Comparison of ENCODE assay signal across 28 cellular contexts in genomic region chrX:13934731-13935130, GRCh38.
DNase-seq lines count a peak whose midpoint lies in the region; ATAC-seq, FAIRE-seq and TF ChIP-seq lines count a peak whose summit lies in the region.
"Had no signal": no experiment of that assay in that cellular context is flagged by ENCODE, and none has a peak within 500 bp of the region (broad histone marks: within the 10 kb centered on the region; RNA-seq: fewer than 3 reads in every experiment).

No MANE protein-coding gene starts in this region.

- intact Hi-C loops in dorsolateral prefrontal cortex (cut with DNase I) (loop anchor here in 1 of 2 donors (5.0 kb wide), 1 partner anchor 32 kb away; no protein-coding TSS in a partner anchor), kidney (cut with DNase I) (no loop called here), HepG2 (cut with micrococcal nuclease; ENCODE audit: unreplicated experiment) (no loop called here), lower leg skin (cut with DNase I; ENCODE audit: low total_unique reads) (no loop called here)

- CTCF ChIA-PET in HepG2 (lab: Yijun Ruan, JAX; ENCODE audit: low intra/inter-chr PET ratio, low total read pairs) = no interaction called here

- peaks cover 13% of the 10 kb centered on the region for H3K36me3 ChIP-seq in HUES6 (ENCODE audit: control insufficient read depth, insufficient read depth, low read length)
- H3K36me3 ChIP-seq in SJCRH30 = peaks cover 3% of the 10 kb centered on the region
- no peaks in the 10 kb centered on the region for H3K36me3 ChIP-seq in kidney (ENCODE audit: control insufficient read depth in 1 of 2, insufficient read depth in 2 of 2, low read length in 2 of 2)
- H3K36me3 ChIP-seq in HepG2 (replicated peaks in 1 of 2; ENCODE audit: control insufficient read depth in 1 of 2, insufficient read depth in 2 of 2, low read length in 2 of 2) = no peaks in the 10 kb centered on the region

- 0% methylated on average over 2 of the region's 2 CpGs for WGBS in HepG2 (ENCODE audit: low lambda C conversion rate)
- 60 to 67% methylated on average over 2 of the region's 2 CpGs for WGBS in lower leg skin, 2 donors

- no peak overlapping the region for H2AFZ ChIP-seq in HepG2 (ENCODE audit: low read length)

- H3K4me1 ChIP-seq in HUES6 (ENCODE audit: control insufficient read depth, insufficient read depth, low read length) (peaks cover 56% of the 10 kb centered on the region), SJCRH30 (peaks cover 49% of the 10 kb centered on the region), kidney (ENCODE audit: control insufficient read depth in 1 of 2, insufficient read depth in 1 of 2, low read depth in 1 of 2, low read length in 2 of 2) (no peaks in the 10 kb centered on the region), HepG2 (ENCODE audit: insufficient read depth, low read length) (no peaks in the 10 kb centered on the region)

- no peak for TF ChIP-seq EP300 in HepG2 (IDR thresholded peaks at IDR 0.05; ENCODE audit: low read depth in 2 of 2, low read length in 2 of 2)
- no peak for TF ChIP-seq EP300 in HepG2 (CRISPR knock-in tag; IDR thresholded peaks at IDR 0.05; ENCODE audit: borderline replicate concordance)

- H3K9ac ChIP-seq in HUES6 (ENCODE audit: low read length) (no peak overlapping the region), kidney (ENCODE audit: low read length in 2 of 2) (no peak overlapping the region), HepG2 (ENCODE audit: insufficient read depth, low read depth, low read length) (no peak overlapping the region)

- peak; percentile 85 for FAIRE-seq in kidney (lab: Jason Lieb, UNC)
- no peak for FAIRE-seq in HepG2 (lab: Jason Lieb, UNC)
- no peak for FAIRE-seq in GM12892 (lab: Jason Lieb, UNC)
- FAIRE-seq: GM12878, K562 had no signal

- H3K4me3 ChIP-seq in HUES6 (ENCODE audit: low read depth, low read length) (no peak overlapping the region), SJCRH30 (no peak overlapping the region), dorsolateral prefrontal cortex (peak overlapping the region in 23 of 59 donors; percentile 0 to 82 (median 73)), kidney (ENCODE audit: low read length in 2 of 2) (no peak overlapping the region), HepG2 (replicated peaks in 1 of 3; ENCODE audit: insufficient read depth in 1 of 3, low read depth in 2 of 3, low read length in 3 of 3) (no peak overlapping the region), lower leg skin (ENCODE audit: low read depth, poor library complexity, severe bottlenecking) (no peak overlapping the region)
- H3K4me3 ChIP-seq: GM12878, K562 had no signal

- no peaks in the 10 kb centered on the region for H3K79me2 ChIP-seq in HepG2 (ENCODE audit: insufficient read depth, low read length)

- no peak overlapping the region for H3K4me2 ChIP-seq in HepG2 (ENCODE audit: low read depth, low read length)

- ATAC-seq in HepG2 (no peak), HG03521 (IDR thresholded peaks at IDR 0.05; ENCODE audit: unreplicated experiment) (no peak)
- ATAC-seq: GM12878, K562 had no signal

- TF ChIP-seq CTCF in dorsolateral prefrontal cortex (IDR thresholded peaks at IDR 0.05 in 54 of 56, conservative IDR thresholded peaks at IDR 0.05 in 2 of 56; ENCODE audit: low read depth in 1 of 56, partially characterized antibody in 56 of 56) (no peak), kidney (IDR thresholded peaks at IDR 0.05; ENCODE audit: borderline replicate concordance, extremely low read depth, insufficient read depth) (no peak), HepG2 (CRISPR knock-in tag; IDR thresholded peaks at IDR 0.05) (no peak), lower leg skin (IDR thresholded peaks at IDR 0.05) (no peak)

- BruUV-seq in HepG2 (replicated peaks; lab: Mats Ljungman, UMichigan) = no TSS peak

- in situ Hi-C loops in HepG2 (cut with HindIII; ENCODE audit: extremely low pct_ligation_motif_present, low pct_unique_long_range_greater_than_20kb) = no loop called here

- no peak for TF ChIP-seq RAD21 in HepG2 (CRISPR knock-in tag; IDR thresholded peaks at IDR 0.05)

- no peaks in the 10 kb centered on the region for H3K9me3 ChIP-seq in HUES6 (ENCODE audit: control insufficient read depth, insufficient read depth, low read depth, low read length)
- no peaks in the 10 kb centered on the region for H3K9me3 ChIP-seq in SJCRH30 (replicated peaks)
- no peaks in the 10 kb centered on the region for H3K9me3 ChIP-seq in kidney (ENCODE audit: control insufficient read depth in 1 of 2, low read length in 2 of 2)
- H3K9me3 ChIP-seq in HepG2 (ENCODE audit: low read length) = no peaks in the 10 kb centered on the region

- DNase-seq in SJCRH30 = peak in 1 of 2 experiments; percentile 29
- no peak for DNase-seq in dorsolateral prefrontal cortex
- no peak for DNase-seq in kidney
- DNase-seq in HepG2 (ENCODE audit: low spot score) = no peak
- DNase-seq in lower leg skin (ENCODE audit: low spot score in 2 of 2) = no peak
- DNase-seq in GM12892 (ENCODE audit: insufficient read length) = no peak
- DNase-seq: C1 segment of cervical spinal cord; CD4-positive, alpha-beta memory T cell; COR-L47; DMS79; EL; GDM1; H7; HFFc6; Kasumi-1; MV-4-11; NCI-H1105; NCI-H1436 treated with DMSO at 0.1 percent for 48 hours; NCI-H187 treated with DMSO at 0.1 percent for 48 hours; NCI-H2107; NCI-H446 treated with DMSO at 0.1 percent for 48 hours; NCI-H526; Right ventricle myocardium superior; RPMI8226 had no signal

- TF ChIP-seq POLR2A in HepG2 (IDR thresholded peaks at IDR 0.05; ENCODE audit: insufficient read depth in 1 of 2, low read depth in 2 of 2, low read length in 2 of 2) = no peak
- no peak for TF ChIP-seq POLR2A in lower leg skin (IDR thresholded peaks at IDR 0.05)
- TF ChIP-seq POLR2A in GM12892 (IDR thresholded peaks at IDR 0.05; ENCODE audit: low read depth, low read length) = no peak

- H3K27ac ChIP-seq in HUES6 (ENCODE audit: low read depth, low read length) (peak overlapping the region; percentile 55), SJCRH30 (peak overlapping the region; percentile 62), dorsolateral prefrontal cortex (peak overlapping the region in 57 of 59 donors; percentile 26 to 97 (median 94)), kidney (ENCODE audit: low read depth in 2 of 2, low read length in 2 of 2) (no peak overlapping the region), HepG2 (ENCODE audit: extremely low read length, insufficient read depth, low read length) (no peak overlapping the region)

- POLR2A ChIA-PET in HepG2 (lab: Yijun Ruan, JAX) = no interaction called here

- no peaks in the 10 kb centered on the region for H4K20me1 ChIP-seq in HepG2 (ENCODE audit: insufficient read depth, low read length)

- H3K27me3 ChIP-seq in HUES6 (ENCODE audit: control insufficient read depth, insufficient read depth, low read length) = no peaks in the 10 kb centered on the region; the same call in 1 of the 2 replicates
- H3K27me3 ChIP-seq in SJCRH30 = no peaks in the 10 kb centered on the region
- H3K27me3 ChIP-seq in dorsolateral prefrontal cortex = peaks cover 0 to 76% (median 46%) of the 10 kb centered on the region in 45 donors
- peaks cover 1 to 16% of the 10 kb centered on the region in 2 experiments; a peak in 3 of 5 replicates for H3K27me3 ChIP-seq in HepG2 (ENCODE audit: control insufficient read depth in 1 of 2, insufficient read depth in 2 of 2, low read length in 2 of 2)

TF ChIP-seq in HepG2, 621 proteins besides CTCF, POLR2A, EP300 and RAD21 (continues in another document):
- TF ChIP-seq TRAFD1 (CRISPR knock-in tag; IDR thresholded peaks at IDR 0.05; ENCODE audit: borderline replicate concordance) (no peak), RFXANK (CRISPR knock-in tag; IDR thresholded peaks at IDR 0.05) (no peak), NR0B2 (CRISPR knock-in tag; IDR thresholded peaks at IDR 0.05) (no peak), RCOR2 (CRISPR knock-in tag; IDR thresholded peaks at IDR 0.05) (no peak), ZSCAN30 (CRISPR knock-in tag; IDR thresholded peaks at IDR 0.05) (no peak), USF2 (IDR thresholded peaks at IDR 0.05; ENCODE audit: low read depth, low read length) (no peak), USF2 (CRISPR knock-in tag; IDR thresholded peaks at IDR 0.05; ENCODE audit: borderline replicate concordance) (no peak), YEATS2 (CRISPR knock-in tag; IDR thresholded peaks at IDR 0.05; ENCODE audit: borderline replicate concordance) (no peak), HOXA7 (CRISPR knock-in tag; IDR thresholded peaks at IDR 0.05) (no peak), ETV6 (CRISPR knock-in tag; conservative IDR thresholded peaks at IDR 0.05) (no peak)

Comparison
In these comparisons a context has a peak if more than half of its experiments do, and no peak if none do; other contexts are left out.
1. H3K27ac ChIP-seq: peak in HUES6 (single experiment), SJCRH30 (single experiment) and dorsolateral prefrontal cortex (57 of 59); none in kidney (0 of 2) and HepG2 (single experiment).